Comparison of ENCODE assay signal across 1 cellular context in genomic region chr4:26218677-26219181, GRCh38.
TF ChIP-seq lines count a peak whose summit lies in the region.

No MANE protein-coding gene starts in this region.

TF ChIP-seq in GM12878, 131 proteins besides CTCF, POLR2A, EP300 and RAD21 (continued from another document):
- TF ChIP-seq ZNF592 (IDR thresholded peaks at IDR 0.05): no peak
- TF ChIP-seq JUNB (IDR thresholded peaks at IDR 0.05): no peak
- no peak for TF ChIP-seq IRF5 (IDR thresholded peaks at IDR 0.05; ENCODE audit: borderline replicate concordance)
- no peak for TF ChIP-seq GABPA (IDR thresholded peaks at IDR 0.05; ENCODE audit: low read depth)
- TF ChIP-seq NKRF (conservative IDR thresholded peaks at IDR 0.05): 0 out of 2 replicates have a peak, but pooled peaks have one; percentile 23
- TF ChIP-seq TCF7 (IDR thresholded peaks at IDR 0.05; ENCODE audit: borderline replicate concordance): no peak
- no peak for TF ChIP-seq CBFB (IDR thresholded peaks at IDR 0.05; ENCODE audit: low read depth)
- TF ChIP-seq ESRRA (IDR thresholded peaks at IDR 0.05; ENCODE audit: low read length): no peak
- no peak for TF ChIP-seq RB1 (IDR thresholded peaks at IDR 0.05; ENCODE audit: borderline replicate concordance)
- TF ChIP-seq KLF5 (IDR thresholded peaks at IDR 0.05; ENCODE audit: partially characterized antibody): no peak
- 0 out of 2 replicates have a peak, but pooled peaks have one; percentile 9 for TF ChIP-seq SMARCA5 (IDR thresholded peaks at IDR 0.05)
- no peak for TF ChIP-seq MEF2A (IDR thresholded peaks at IDR 0.05; ENCODE audit: insufficient read depth, low read depth, low read length)
- TF ChIP-seq, protein P1, sequence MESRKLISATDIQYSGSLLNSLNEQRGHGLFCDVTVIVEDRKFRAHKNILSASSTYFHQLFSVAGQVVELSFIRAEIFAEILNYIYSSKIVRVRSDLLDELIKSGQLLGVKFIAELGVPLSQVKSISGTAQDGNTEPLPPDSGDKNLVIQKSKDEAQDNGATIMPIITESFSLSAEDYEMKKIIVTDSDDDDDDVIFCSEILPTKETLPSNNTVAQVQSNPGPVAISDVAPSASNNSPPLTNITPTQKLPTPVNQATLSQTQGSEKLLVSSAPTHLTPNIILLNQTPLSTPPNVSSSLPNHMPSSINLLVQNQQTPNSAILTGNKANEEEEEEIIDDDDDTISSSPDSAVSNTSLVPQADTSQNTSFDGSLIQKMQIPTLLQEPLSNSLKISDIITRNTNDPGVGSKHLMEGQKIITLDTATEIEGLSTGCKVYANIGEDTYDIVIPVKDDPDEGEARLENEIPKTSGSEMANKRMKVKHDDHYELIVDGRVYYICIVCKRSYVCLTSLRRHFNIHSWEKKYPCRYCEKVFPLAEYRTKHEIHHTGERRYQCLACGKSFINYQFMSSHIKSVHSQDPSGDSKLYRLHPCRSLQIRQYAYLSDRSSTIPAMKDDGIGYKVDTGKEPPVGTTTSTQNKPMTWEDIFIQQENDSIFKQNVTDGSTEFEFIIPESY (IDR thresholded peaks at IDR 0.05): no peak
- TF ChIP-seq, protein P2, sequence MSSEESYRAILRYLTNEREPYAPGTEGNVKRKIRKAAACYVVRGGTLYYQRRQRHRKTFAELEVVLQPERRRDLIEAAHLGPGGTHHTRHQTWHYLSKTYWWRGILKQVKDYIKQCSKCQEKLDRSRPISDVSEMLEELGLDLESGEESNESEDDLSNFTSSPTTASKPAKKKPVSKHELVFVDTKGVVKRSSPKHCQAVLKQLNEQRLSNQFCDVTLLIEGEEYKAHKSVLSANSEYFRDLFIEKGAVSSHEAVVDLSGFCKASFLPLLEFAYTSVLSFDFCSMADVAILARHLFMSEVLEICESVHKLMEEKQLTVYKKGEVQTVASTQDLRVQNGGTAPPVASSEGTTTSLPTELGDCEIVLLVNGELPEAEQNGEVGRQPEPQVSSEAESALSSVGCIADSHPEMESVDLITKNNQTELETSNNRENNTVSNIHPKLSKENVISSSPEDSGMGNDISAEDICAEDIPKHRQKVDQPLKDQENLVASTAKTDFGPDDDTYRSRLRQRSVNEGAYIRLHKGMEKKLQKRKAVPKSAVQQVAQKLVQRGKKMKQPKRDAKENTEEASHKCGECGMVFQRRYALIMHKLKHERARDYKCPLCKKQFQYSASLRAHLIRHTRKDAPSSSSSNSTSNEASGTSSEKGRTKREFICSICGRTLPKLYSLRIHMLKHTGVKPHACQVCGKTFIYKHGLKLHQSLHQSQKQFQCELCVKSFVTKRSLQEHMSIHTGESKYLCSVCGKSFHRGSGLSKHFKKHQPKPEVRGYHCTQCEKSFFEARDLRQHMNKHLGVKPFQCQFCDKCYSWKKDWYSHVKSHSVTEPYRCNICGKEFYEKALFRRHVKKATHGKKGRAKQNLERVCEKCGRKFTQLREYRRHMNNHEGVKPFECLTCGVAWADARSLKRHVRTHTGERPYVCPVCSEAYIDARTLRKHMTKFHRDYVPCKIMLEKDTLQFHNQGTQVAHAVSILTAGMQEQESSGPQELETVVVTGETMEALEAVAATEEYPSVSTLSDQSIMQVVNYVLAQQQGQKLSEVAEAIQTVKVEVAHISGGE (CRISPR knock-in tag; IDR thresholded peaks at IDR 0.05): no peak
- peak; percentile 75 for TF ChIP-seq ZNF687 (IDR thresholded peaks at IDR 0.05)
- TF ChIP-seq ETV6 (conservative IDR thresholded peaks at IDR 0.05 in 1 of 2, IDR thresholded peaks at IDR 0.05 in 1 of 2; ENCODE audit: borderline replicate concordance in 1 of 2, low read depth in 1 of 2): no peak
- TF ChIP-seq CHD2 (IDR thresholded peaks at IDR 0.05; ENCODE audit: borderline replicate concordance, low read depth, low read length): 0 out of 2 replicates have a peak, but pooled peaks have one; percentile 30
- TF ChIP-seq DPF2 (IDR thresholded peaks at IDR 0.05): no peak
- no peak for TF ChIP-seq MTA3 (IDR thresholded peaks at IDR 0.05; ENCODE audit: borderline replicate concordance, low read length)
- TF ChIP-seq, protein P3, sequence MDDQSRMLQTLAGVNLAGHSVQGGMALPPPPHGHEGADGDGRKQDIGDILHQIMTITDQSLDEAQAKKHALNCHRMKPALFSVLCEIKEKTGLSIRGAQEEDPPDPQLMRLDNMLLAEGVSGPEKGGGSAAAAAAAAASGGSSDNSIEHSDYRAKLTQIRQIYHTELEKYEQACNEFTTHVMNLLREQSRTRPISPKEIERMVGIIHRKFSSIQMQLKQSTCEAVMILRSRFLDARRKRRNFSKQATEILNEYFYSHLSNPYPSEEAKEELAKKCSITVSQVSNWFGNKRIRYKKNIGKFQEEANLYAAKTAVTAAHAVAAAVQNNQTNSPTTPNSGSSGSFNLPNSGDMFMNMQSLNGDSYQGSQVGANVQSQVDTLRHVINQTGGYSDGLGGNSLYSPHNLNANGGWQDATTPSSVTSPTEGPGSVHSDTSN (IDR thresholded peaks at IDR 0.05; ENCODE audit: insufficient replicate concordance, low read depth, low read length): no peak
- no peak for TF ChIP-seq HCFC1 (IDR thresholded peaks at IDR 0.05; ENCODE audit: low read length)
- no peak for TF ChIP-seq EED (IDR thresholded peaks at IDR 0.05; ENCODE audit: low read depth)
- no peak; a peak in 1 of 4 replicates for TF ChIP-seq IKZF2 (IDR thresholded peaks at IDR 0.05)
- no peak for TF ChIP-seq PML (IDR thresholded peaks at IDR 0.05; ENCODE audit: low read length)
- TF ChIP-seq LARP7 (IDR thresholded peaks at IDR 0.05): 0 out of 2 replicates have a peak, but pooled peaks have one; percentile 1
- no peak for TF ChIP-seq ATF7 (IDR thresholded peaks at IDR 0.05; ENCODE audit: low read depth)
- TF ChIP-seq IKZF1 (conservative IDR thresholded peaks at IDR 0.05): no peak
- no peak for TF ChIP-seq EGR1 (IDR thresholded peaks at IDR 0.05; ENCODE audit: borderline replicate concordance in 1 of 2, low read depth in 2 of 2, low read length in 2 of 2)
- no peak for TF ChIP-seq RELB (IDR thresholded peaks at IDR 0.05; ENCODE audit: low read depth)
- TF ChIP-seq MEF2B (IDR thresholded peaks at IDR 0.05; ENCODE audit: partially characterized antibody, poor library complexity, severe bottlenecking): no peak
- TF ChIP-seq BHLHE40 (IDR thresholded peaks at IDR 0.05; ENCODE audit: borderline replicate concordance in 1 of 2, low read depth in 2 of 2, low read length in 1 of 2): no peak
- TF ChIP-seq RFX5 (IDR thresholded peaks at IDR 0.05; ENCODE audit: low read depth, low read length): no peak
- TF ChIP-seq RUNX3 (IDR thresholded peaks at IDR 0.05; ENCODE audit: low read length): no peak
- TF ChIP-seq SMAD1 (IDR thresholded peaks at IDR 0.05; ENCODE audit: low read depth, partially characterized antibody): no peak
- no peak for TF ChIP-seq MTA2 (IDR thresholded peaks at IDR 0.05; ENCODE audit: low read depth)
TF ChIP-seq in GM12878: peak in this region for 5.
